Comparison of ENCODE assay signal across 23 cellular contexts in genomic region chr6:112247275-112247674, GRCh38. TPM values are rescaled to one million over a fixed set of nuclear protein-coding genes. Genes with fewer than 3 reads are reported as not detected.
A peak's percentile ranks its signal among the peaks of the same experiment; 100 is the strongest.
DNase-seq lines count a peak whose midpoint lies in the region; ATAC-seq and TF ChIP-seq lines count a peak whose summit lies in the region.
"Had no signal": no experiment of that assay in that cellular context is flagged by ENCODE, and none has a peak within 500 bp of the region (broad histone marks: within the 10 kb centered on the region; RNA-seq: fewer than 3 reads in every experiment).

No MANE protein-coding gene starts in this region.

- no peak for TF ChIP-seq CTCF in heart left ventricle (IDR thresholded peaks at IDR 0.05)
- TF ChIP-seq CTCF in gastroesophageal sphincter (IDR thresholded peaks at IDR 0.05), result no peak
- TF ChIP-seq CTCF in sigmoid colon (IDR thresholded peaks at IDR 0.05), result no peak
- no peak for TF ChIP-seq CTCF in uterus (IDR thresholded peaks at IDR 0.05)
- no peak for TF ChIP-seq CTCF in CD8-positive, alpha-beta T cell (IDR thresholded peaks at IDR 0.05)

- TF ChIP-seq POLR2A in heart left ventricle (IDR thresholded peaks at IDR 0.05) (no peak), gastroesophageal sphincter (IDR thresholded peaks at IDR 0.05) (no peak), sigmoid colon (IDR thresholded peaks at IDR 0.05) (no peak), uterus (IDR thresholded peaks at IDR 0.05) (no peak)

- no peak overlapping the region for H3K27ac Mint-ChIP-seq in CD8-positive, alpha-beta T cell
- H3K27ac Mint-ChIP-seq: activated naive CD8-positive, alpha-beta T cell treated with anti-CD3 and anti-CD28 coated beads, Interleukin-2, amount 50 U/mL, for 24 hours; dendritic cell treated with granulocyte-macrophage colony-stimulating factor and Interleukin-4, amounts not matched to agents 40 ng/mL and 50 ng/mL, for 4 days; neural progenitor cell; WTC11 had no signal

- ATAC-seq in heart left ventricle (no peak), right cardiac atrium (no peak), gastroesophageal sphincter (no peak)
- no peak for ATAC-seq in CD8-positive, alpha-beta T cell
- ATAC-seq: activated naive CD8-positive, alpha-beta T cell treated with anti-CD3 and anti-CD28 coated beads, Interleukin-2, amount 50 U/mL, for 24 hours; Panc1; WTC11 had no signal

- H3K4me1 Mint-ChIP-seq in CD8-positive, alpha-beta T cell (ENCODE audit: low read depth), result peaks cover 7% of the 10 kb centered on the region

- POLR2A ChIA-PET in CD8-positive, alpha-beta T cell (lab: Charles Lee), result no interaction called here

- TF ChIP-seq EP300 in gastroesophageal sphincter (IDR thresholded peaks at IDR 0.05), result no peak
- no peak for TF ChIP-seq EP300 in sigmoid colon (IDR thresholded peaks at IDR 0.05)

- no peaks in the 10 kb centered on the region for H3K9me3 Mint-ChIP-seq in CD8-positive, alpha-beta T cell
- H3K9me3 Mint-ChIP-seq: activated naive CD8-positive, alpha-beta T cell treated with anti-CD3 and anti-CD28 coated beads, Interleukin-2, amount 50 U/mL, for 24 hours; dendritic cell treated with granulocyte-macrophage colony-stimulating factor and Interleukin-4, amounts not matched to agents 40 ng/mL and 50 ng/mL, for 4 days; neural progenitor cell had no signal

- H3K27me3 ChIP-seq in heart left ventricle, result no peaks in the 10 kb centered on the region
- H3K27me3 ChIP-seq in right cardiac atrium (ENCODE audit: control insufficient read depth, insufficient read depth), result no peaks in the 10 kb centered on the region
- no peaks in the 10 kb centered on the region for H3K27me3 ChIP-seq in gastroesophageal sphincter
- H3K27me3 ChIP-seq in sigmoid colon, result no peaks in the 10 kb centered on the region
- no peaks in the 10 kb centered on the region for H3K27me3 ChIP-seq in uterus
- H3K27me3 ChIP-seq in CD8-positive, alpha-beta T cell (ENCODE audit: insufficient read depth, low read length), result no peaks in the 10 kb centered on the region
- H3K27me3 ChIP-seq: tibial artery had no signal

- CTCF ChIA-PET in CD8-positive, alpha-beta T cell (lab: Charles Lee), result no interaction called here

- H3K9me3 ChIP-seq in heart left ventricle, result no peaks in the 10 kb centered on the region
- H3K9me3 ChIP-seq in right cardiac atrium (ENCODE audit: control insufficient read depth, low read length), result no peaks in the 10 kb centered on the region
- H3K9me3 ChIP-seq in gastroesophageal sphincter, result no peaks in the 10 kb centered on the region
- no peaks in the 10 kb centered on the region for H3K9me3 ChIP-seq in sigmoid colon
- no peaks in the 10 kb centered on the region for H3K9me3 ChIP-seq in uterus
- H3K9me3 ChIP-seq in CD8-positive, alpha-beta T cell (ENCODE audit: low read length), result no peaks in the 10 kb centered on the region
- H3K9me3 ChIP-seq: BLaER1 treated with 17β-estradiol and CSF1 and Interleukin-3, amounts not matched to agents 10 nM and 100 nM; tibial artery had no signal

- peaks cover 13% of the 10 kb centered on the region for H3K27me3 Mint-ChIP-seq in CD8-positive, alpha-beta T cell (ENCODE audit: low read depth)

- H3K4me3 ChIP-seq in heart left ventricle (peak overlapping the region in 1 of 12 donors; percentile 5), right cardiac atrium (ENCODE audit: low read length) (no peak overlapping the region), gastroesophageal sphincter (peak overlapping the region; percentile 22 to 31), sigmoid colon (peak overlapping the region in 1 of 4 donors; percentile 2), uterus (no peak overlapping the region)
- H3K4me3 ChIP-seq in CD8-positive, alpha-beta T cell (ENCODE audit: low read depth, low read length), result no peak overlapping the region
- H3K4me3 ChIP-seq: BLaER1 treated with 17β-estradiol and CSF1 and Interleukin-3, amounts not matched to agents 10 nM and 100 nM; neural progenitor cell; tibial artery had no signal

- no peak for DNase-seq in heart left ventricle
- no peak for DNase-seq in right cardiac atrium
- DNase-seq in sigmoid colon, result no peak
- no peak for DNase-seq in uterus
- DNase-seq in CD8-positive, alpha-beta T cell, result no peak
- no peak for DNase-seq in SIG-M5 treated with dmso at 0.1 percent for 504 hours (lab: John Stamatoyannopoulos, UW; ENCODE audit: unreplicated experiment)
- no peak for DNase-seq in NCI-H1436 (lab: John Stamatoyannopoulos, UW)
- DNase-seq: activated CD4-positive, alpha-beta T cell treated with anti-CD3 and anti-CD28 coated beads, Interleukin-2, amount 50 U/mL, for 48 hours; activated effector memory CD4-positive, alpha-beta T cell treated with Interleukin-2 at 50 U/mL for 16 hours; activated naive CD8-positive, alpha-beta T cell treated with anti-CD3 and anti-CD28 coated beads, Interleukin-2, amount 50 U/mL, for 24 hours; Calu3; foreskin fibroblast; NCI-H1092 treated with DMSO at 0.1 percent for 48 hours; NCI-H2081; NCI-H446; tibial artery had no signal

- H3K4me1 ChIP-seq in heart left ventricle, result peaks cover 9 to 95% (median 74%) of the 10 kb centered on the region in 12 donors
- peaks cover 14% of the 10 kb centered on the region for H3K4me1 ChIP-seq in right cardiac atrium (ENCODE audit: control insufficient read depth, insufficient read depth, low read length)
- H3K4me1 ChIP-seq in gastroesophageal sphincter, result peaks cover 42 to 89% (median 59%) of the 10 kb centered on the region in 3 donors
- peaks cover 0 to 97% (median 89%) of the 10 kb centered on the region in 4 donors for H3K4me1 ChIP-seq in sigmoid colon
- peaks cover 0 to 5% of the 10 kb centered on the region in 2 donors for H3K4me1 ChIP-seq in uterus
- no peaks in the 10 kb centered on the region for H3K4me1 ChIP-seq in CD8-positive, alpha-beta T cell (ENCODE audit: insufficient read depth, low read length)
- H3K4me1 ChIP-seq: neural progenitor cell had no signal

- no peaks in the 10 kb centered on the region for H3K36me3 Mint-ChIP-seq in CD8-positive, alpha-beta T cell
- H3K36me3 Mint-ChIP-seq: WTC11 had no signal

- no peak overlapping the region for H3K4me3 Mint-ChIP-seq in CD8-positive, alpha-beta T cell
- H3K4me3 Mint-ChIP-seq: activated naive CD8-positive, alpha-beta T cell treated with anti-CD3 and anti-CD28 coated beads, Interleukin-2, amount 50 U/mL, for 24 hours; dendritic cell treated with granulocyte-macrophage colony-stimulating factor and Interleukin-4, amounts not matched to agents 40 ng/mL and 50 ng/mL, for 4 days; neural progenitor cell; WTC11 had no signal

- 67 to 72% (median 69%) methylated on average over 5 of the region's 5 CpGs for WGBS in heart left ventricle, 4 donors
- 73% methylated on average over 5 of the region's 5 CpGs for WGBS in right cardiac atrium
- 34 to 49% methylated on average over 5 of the region's 5 CpGs for WGBS in gastroesophageal sphincter (ENCODE audit: low coverage in 1 of 2), 2 donors
- 82 to 84% methylated on average over 5 of the region's 5 CpGs for WGBS in sigmoid colon, 2 donors

- peaks cover 0 to 38% (median 4%) of the 10 kb centered on the region in 9 donors for H3K36me3 ChIP-seq in heart left ventricle
- H3K36me3 ChIP-seq in gastroesophageal sphincter, result peaks cover 3 to 5% of the 10 kb centered on the region in 2 donors
- no peaks in the 10 kb centered on the region for H3K36me3 ChIP-seq in sigmoid colon
- no peaks in the 10 kb centered on the region for H3K36me3 ChIP-seq in uterus
- H3K36me3 ChIP-seq in CD8-positive, alpha-beta T cell (ENCODE audit: insufficient read depth, low read length), result no peaks in the 10 kb centered on the region
- H3K36me3 ChIP-seq: BLaER1 treated with 17β-estradiol and CSF1 and Interleukin-3, amounts not matched to agents 10 nM and 100 nM; neural progenitor cell; tibial artery had no signal

- intact Hi-C loops in heart left ventricle (cut with DNase I) (no loop called here), right cardiac atrium (cut with DNase I) (no loop called here), sigmoid colon (cut with DNase I) (no loop called here), uterus (cut with DNase I; ENCODE audit: low total_unique reads) (no loop called here)
- intact Hi-C loops in CD8-positive, alpha-beta T cell (cut with DNase I, micrococcal nuclease), result no loop called here

- H3K27ac ChIP-seq in heart left ventricle (peak overlapping the region in 9 of 12 donors; percentile 32 to 91 (median 71)), right cardiac atrium (ENCODE audit: low read length) (no peak overlapping the region), gastroesophageal sphincter (peak overlapping the region; percentile 86 to 96 (median 95)), sigmoid colon (peak overlapping the region; percentile 70 to 95 (median 91)), uterus (peak overlapping the region; percentile 76 to 98)
- no peak overlapping the region for H3K27ac ChIP-seq in CD8-positive, alpha-beta T cell (ENCODE audit: low read depth, low read length)
- H3K27ac ChIP-seq: BLaER1 treated with 17β-estradiol and CSF1 and Interleukin-3, amounts not matched to agents 10 nM and 100 nM; neural progenitor cell had no signal

RNA-seq across cellular contexts. Expression of gene LAMA4, which starts 7.1 kb away (rescaled TPM):
- total RNA-seq in heart left ventricle (100 to 1,000 TPM in 2 of 9 donors, 10 to 100 TPM in 7; 42.6 to 132 (median 77.7) TPM), right cardiac atrium (10 to 100 TPM; 32.0 to 45.8 (median 33.4) TPM), gastroesophageal sphincter (100 to 1,000 TPM; 240 to 305 (median 265) TPM), sigmoid colon (100 to 1,000 TPM in 3 of 4 donors, 10 to 100 TPM in 1; 95.3 to 225 (median 140) TPM), uterus (100 to 1,000 TPM; 107 to 329 (median 271) TPM)
- polyA plus RNA-seq in heart left ventricle (10 to 100 TPM; 23.8 to 55.9 TPM), right cardiac atrium (24.2 TPM), sigmoid colon (10 to 100 TPM in 1 of 3 donors, 1 to 10 TPM in 2; 6.9 to 16.6 (median 9.0) TPM)
- total RNA-seq in CD8-positive, alpha-beta T cell, result not detected
- total RNA-seq: T-helper 2 cell treated with Interferon-gamma antibody and Interleukin-4, amounts not matched to agents 100 ng/mL and 5 ng/mL, for 36 hours had no signal

Comparison
In these comparisons a context has a peak if more than half of its experiments do, and no peak if none do; other contexts are left out.
1. H3K27ac ChIP-seq: peak in heart left ventricle (9 of 12), gastroesophageal sphincter (4 of 4), sigmoid colon (4 of 4) and uterus (2 of 2); none in right cardiac atrium (single experiment) and CD8-positive, alpha-beta T cell (single experiment).
2. H3K4me3 ChIP-seq: peak in gastroesophageal sphincter (2 of 2); none in right cardiac atrium (single experiment), uterus (0 of 2) and CD8-positive, alpha-beta T cell (single experiment).
3. RNA of gene LAMA4, which starts 7.1 kb away (total RNA-seq): 107 to 329 TPM in uterus, 240 to 305 TPM in gastroesophageal sphincter, 95.3 to 225 TPM in sigmoid colon, 42.6 to 132 TPM in heart left ventricle and 32.0 to 45.8 TPM in right cardiac atrium; not detected in CD8-positive, alpha-beta T cell; every median in the first group is over 10 times any median in the second.